Comparison of ENCODE assay signal across 8 cellular contexts in the genomic region with DNA sequence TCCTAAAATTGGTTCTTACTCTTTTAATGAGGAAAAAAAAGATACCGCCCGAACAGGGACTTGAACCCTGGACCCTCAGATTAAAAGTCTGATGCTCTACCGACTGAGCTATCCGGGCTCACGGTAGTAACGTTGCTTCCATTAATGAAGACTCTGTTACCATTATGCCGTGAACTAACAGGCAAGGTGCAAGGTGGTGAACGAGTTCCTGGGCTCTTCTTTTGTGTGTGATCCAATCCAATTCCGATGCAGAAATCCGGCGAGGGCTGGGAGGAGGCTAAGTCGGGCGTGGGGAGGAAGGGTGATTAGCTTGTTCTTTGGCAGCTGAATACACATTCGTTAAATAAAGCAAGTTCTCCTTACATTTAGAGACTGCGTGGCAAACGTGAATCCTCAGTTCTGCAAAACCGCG. TPM values are rescaled to one million over a fixed set of nuclear protein-coding genes. Genes with fewer than 3 reads are reported as not detected.
DNase-seq lines count a peak whose midpoint lies in the region; ATAC-seq and TF ChIP-seq lines count a peak whose summit lies in the region.

No MANE protein-coding gene starts in this region.

- no peaks in the 10 kb centered on the region for H3K9me3 ChIP-seq in CD4-positive, CD25-positive, alpha-beta regulatory T cell (ENCODE audit: control insufficient read depth in 2 of 2, low read length in 2 of 2)
- no peaks in the 10 kb centered on the region for H3K9me3 ChIP-seq in Peyer's patch
- no peaks in the 10 kb centered on the region for H3K9me3 ChIP-seq in neuronal stem cell (replicated peaks in 1 of 2; ENCODE audit: control insufficient read depth in 2 of 2, insufficient read depth in 1 of 2, low read depth in 1 of 2, low read length in 2 of 2)
- H3K9me3 ChIP-seq in thoracic aorta, result no peaks in the 10 kb centered on the region

- no peak overlapping the region for H3K18ac ChIP-seq in neuronal stem cell (ENCODE audit: low read length)

- H4K91ac ChIP-seq in neuronal stem cell (ENCODE audit: low read depth, low read length, poor library complexity), result no peak overlapping the region

- H3K14ac ChIP-seq in neuronal stem cell (ENCODE audit: low read length), result no peak overlapping the region

- peaks cover 23% of the 10 kb centered on the region for H3K4me1 ChIP-seq in CD4-positive, CD25-positive, alpha-beta regulatory T cell (ENCODE audit: control insufficient read depth, insufficient read depth, low read length, poor library complexity, severe bottlenecking)
- H3K4me1 ChIP-seq in Peyer's patch (peaks cover 0 to 9% (median 2%) of the 10 kb centered on the region in 4 donors), neuronal stem cell (ENCODE audit: control insufficient read depth in 2 of 2, insufficient read depth in 1 of 2, low read depth in 1 of 2, low read length in 2 of 2) (peaks cover 0 to 2% of the 10 kb centered on the region in 2 donors), thoracic aorta (ENCODE audit: control insufficient read depth in 1 of 2, low read depth in 2 of 2) (peaks cover 3 to 6% of the 10 kb centered on the region in 2 donors)

- H2AFZ ChIP-seq in neuronal stem cell (ENCODE audit: low read length), result peak overlapping the region; percentile 94

- H3K4me1 Mint-ChIP-seq in CD4-positive, CD25-positive, alpha-beta regulatory T cell, result peaks cover 26 to 60% (median 40%) of the 10 kb centered on the region in 4 donors

- H3K27ac ChIP-seq in CD4-positive, CD25-positive, alpha-beta regulatory T cell (ENCODE audit: insufficient read depth, low read length, poor library complexity, severe bottlenecking), result no peak overlapping the region
- H3K27ac ChIP-seq in Peyer's patch (peak overlapping the region; percentile 76 to 92 (median 82)), neuronal stem cell (replicated peaks; ENCODE audit: low read length) (peak overlapping the region; percentile 58), thoracic aorta (peak overlapping the region; percentile 82 to 84)

- peaks cover 3% of the 10 kb centered on the region for H3K36me3 Mint-ChIP-seq in CD4-positive, CD25-positive, alpha-beta regulatory T cell

- H3K27me3 ChIP-seq in CD4-positive, CD25-positive, alpha-beta regulatory T cell (ENCODE audit: control insufficient read depth, insufficient read depth, low read length), result peaks cover 6% of the 10 kb centered on the region
- H3K27me3 ChIP-seq in Peyer's patch, result no peaks in the 10 kb centered on the region
- H3K27me3 ChIP-seq in neuronal stem cell (ENCODE audit: control insufficient read depth in 3 of 3, insufficient read depth in 3 of 3, low read depth in 1 of 3, low read length in 3 of 3), result no peaks in the 10 kb centered on the region
- H3K27me3 ChIP-seq in thoracic aorta (replicated peaks; ENCODE audit: insufficient read depth), result no peaks in the 10 kb centered on the region

- no peak overlapping the region for H2BK120ac ChIP-seq in neuronal stem cell (ENCODE audit: low read depth, low read length)

- peak; percentile 48 to 50 for ATAC-seq in CD4-positive, CD25-positive, alpha-beta regulatory T cell (ENCODE audit: low read depth in 2 of 2)
- peak; percentile 12 for ATAC-seq in GM21447 (IDR thresholded peaks at IDR 0.05; ENCODE audit: unreplicated experiment)
- peak; percentile 60 for ATAC-seq in thoracic aorta (ENCODE audit: insufficient number of reproducible peaks, low FRiP score, low read depth)

- H3K9me3 Mint-ChIP-seq in CD4-positive, CD25-positive, alpha-beta regulatory T cell, result peaks cover 0 to 6% (median 0%) of the 10 kb centered on the region in 7 donors

- peak; percentile 67 to 82 (median 80) for DNase-seq in CD4-positive, CD25-positive, alpha-beta regulatory T cell
- peak; percentile 87 for DNase-seq in Jurkat, Clone E6-1 (ENCODE audit: low read depth, low spot score)
- DNase-seq in Peyer's patch (peak in 2 of 3 donors; percentile 54 to 72), foreskin melanocyte (peak; percentile 63), neuronal stem cell (ENCODE audit: low spot score) (peak; percentile 91), thoracic aorta (ENCODE audit: low spot score) (no peak)
- peak; percentile 84 for DNase-seq in activated effector memory CD4-positive, alpha-beta T cell treated with anti-CD3 and anti-CD28 coated beads, Interleukin-2, amount 50 U/mL, for 16 hours

- no CpG with 5 or more reads among the region's 18 CpGs for WGBS in neuronal stem cell (ENCODE audit: extremely low coverage in 2 of 2, insufficient read length in 2 of 2, insufficient replicate concordance in 1 of 2), 2 donors

- no peak for TF ChIP-seq POLR2A in Peyer's patch (IDR thresholded peaks at IDR 0.05)

- peak overlapping the region; percentile 58 for H3K4me2 ChIP-seq in neuronal stem cell (ENCODE audit: insufficient read depth, low read length, poor library complexity, severe bottlenecking)

- TF ChIP-seq CTCF in Peyer's patch (IDR thresholded peaks at IDR 0.05), result no peak
- no peak for TF ChIP-seq CTCF in thoracic aorta (IDR thresholded peaks at IDR 0.05)

- no peak overlapping the region for H3K4ac ChIP-seq in neuronal stem cell (ENCODE audit: low read length)

- H3K23ac ChIP-seq in neuronal stem cell (ENCODE audit: low read depth, low read length, poor library complexity), result no peak overlapping the region

- peak overlapping the region; percentile 93 to 99 (median 97) for H3K27ac Mint-ChIP-seq in CD4-positive, CD25-positive, alpha-beta regulatory T cell

- peak overlapping the region; percentile 94 for H3K4me3 ChIP-seq in CD4-positive, CD25-positive, alpha-beta regulatory T cell (ENCODE audit: low read depth, low read length)
- peak overlapping the region; percentile 100 for H3K4me3 ChIP-seq in Jurkat, Clone E6-1 (ENCODE audit: low read length)
- H3K4me3 ChIP-seq in Peyer's patch, result peak overlapping the region; percentile 64 to 72 (median 67)
- peak overlapping the region; percentile 87 to 96 for H3K4me3 ChIP-seq in neuronal stem cell (ENCODE audit: low read length in 2 of 2)
- H3K4me3 ChIP-seq in thoracic aorta, result peak overlapping the region; percentile 82

- H3K4me3 Mint-ChIP-seq in CD4-positive, CD25-positive, alpha-beta regulatory T cell, result peak overlapping the region; percentile 94 to 99 (median 97)

- H3K27me3 Mint-ChIP-seq in CD4-positive, CD25-positive, alpha-beta regulatory T cell, result peaks cover 54% of the 10 kb centered on the region

- no peaks in the 10 kb centered on the region for H3K36me3 ChIP-seq in CD4-positive, CD25-positive, alpha-beta regulatory T cell (ENCODE audit: control insufficient read depth, insufficient read depth, low read length)
- no peaks in the 10 kb centered on the region for H3K36me3 ChIP-seq in Peyer's patch
- H3K36me3 ChIP-seq in neuronal stem cell (replicated peaks in 1 of 2; ENCODE audit: control insufficient read depth in 2 of 2, insufficient read depth in 2 of 2, low read length in 2 of 2), result no peaks in the 10 kb centered on the region
- no peaks in the 10 kb centered on the region for H3K36me3 ChIP-seq in thoracic aorta

- H3K9ac ChIP-seq in neuronal stem cell (ENCODE audit: low read depth, low read length, poor library complexity), result peak overlapping the region; percentile 26

- no peak overlapping the region for H2BK12ac ChIP-seq in neuronal stem cell (ENCODE audit: low read length)

- no peaks in the 10 kb centered on the region for H3K79me1 ChIP-seq in neuronal stem cell (ENCODE audit: low read depth, low read length)

- no peak overlapping the region for H2AK5ac ChIP-seq in neuronal stem cell (ENCODE audit: low read depth, low read length)

- H4K8ac ChIP-seq in neuronal stem cell (ENCODE audit: low read depth, low read length), result no peak overlapping the region

- no peak overlapping the region for H2BK15ac ChIP-seq in neuronal stem cell (ENCODE audit: low read length)

- no peak overlapping the region for H2BK5ac ChIP-seq in neuronal stem cell (ENCODE audit: low read length)

RNA-seq across cellular contexts. Expression of gene OR4D9, which starts 49.0 kb away (rescaled TPM):
- total RNA-seq in CD4-positive, CD25-positive, alpha-beta regulatory T cell, result not detected
- polyA plus RNA-seq in CD4-positive, CD25-positive, alpha-beta regulatory T cell, result not detected
- not detected for polyA plus RNA-seq in Jurkat, Clone E6-1 (2012; ENCODE audit: insufficient read depth, insufficient read length)
- total RNA-seq in Peyer's patch, result not detected
- polyA plus RNA-seq in neuronal stem cell (2013, experiment 1 of 2), result not detected
- not detected for polyA plus RNA-seq in neuronal stem cell (2013, experiment 2 of 2)
- total RNA-seq in thoracic aorta, result not detected

RNA-seq across cellular contexts. Expression of gene OSBP, which starts 55.3 kb away (rescaled TPM):
- total RNA-seq in CD4-positive, CD25-positive, alpha-beta regulatory T cell, result 50.9 TPM
- polyA plus RNA-seq in CD4-positive, CD25-positive, alpha-beta regulatory T cell, result 10 to 100 TPM; 23.9 to 30.9 (median 27.3) TPM
- 35.3 TPM for polyA plus RNA-seq in Jurkat, Clone E6-1 (2012; ENCODE audit: insufficient read depth, insufficient read length)
- 100 to 1,000 TPM in 1 of 4 donors, 10 to 100 TPM in 3; 53.8 to 106 (median 58.7) TPM for total RNA-seq in Peyer's patch
- 13.6 TPM for polyA plus RNA-seq in neuronal stem cell (2013, experiment 1 of 2)
- polyA plus RNA-seq in neuronal stem cell (2013, experiment 2 of 2), result 13.8 TPM
- total RNA-seq in thoracic aorta, result 10 to 100 TPM; 38.4 to 41.8 TPM

RNA-seq across cellular contexts. Expression of gene OR4D11, which starts 56.9 kb away (rescaled TPM):
- not detected for total RNA-seq in CD4-positive, CD25-positive, alpha-beta regulatory T cell
- polyA plus RNA-seq in CD4-positive, CD25-positive, alpha-beta regulatory T cell, result not detected
- not detected for polyA plus RNA-seq in Jurkat, Clone E6-1 (2012; ENCODE audit: insufficient read depth, insufficient read length)
- total RNA-seq in Peyer's patch (not detected), thoracic aorta (not detected)
- polyA plus RNA-seq in neuronal stem cell (2013, experiment 1 of 2), result not detected
- polyA plus RNA-seq in neuronal stem cell (2013, experiment 2 of 2), result not detected
